24 cellular contexts compared by ENCODE assay signal in the genomic region with DNA sequence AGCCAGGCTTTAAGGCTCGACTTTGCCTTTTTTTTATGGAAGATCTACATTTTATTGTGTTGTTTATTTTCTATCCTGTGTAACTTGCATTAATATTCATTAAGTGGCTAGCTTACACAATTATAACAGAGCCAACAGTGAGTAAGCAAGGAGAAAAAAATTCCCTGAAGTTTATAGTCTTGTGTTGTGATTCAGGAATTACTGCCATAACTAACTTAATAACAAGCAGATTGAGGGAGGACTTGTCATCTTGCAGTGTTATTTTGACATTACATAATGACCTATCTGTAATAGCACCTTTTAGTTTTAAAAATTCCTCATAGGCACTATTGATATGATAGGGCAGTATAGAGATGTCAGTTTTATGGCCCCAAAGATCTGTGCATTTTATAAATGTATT.
"Had no signal": no experiment of that assay in that cellular context is flagged by ENCODE, and none has a peak within 500 bp of the region (broad histone marks: within the 10 kb centered on the region; RNA-seq: fewer than 3 reads in every experiment).

No MANE protein-coding gene starts in this region.

- H3K36me3 ChIP-seq: adrenal gland, lower lobe of right lung, uterus, WERI-Rb-1 had no signal

- DNase-seq: activated CD4-positive, alpha-beta T cell treated with anti-CD3 and anti-CD28 coated beads for 48 hours; activated CD4-positive, alpha-beta T cell treated with anti-CD3 and anti-CD28 coated beads, Interleukin-2, amount 50 U/mL, for 48 hours; activated CD8-positive, alpha-beta memory T cell treated with anti-CD3 and anti-CD28 coated beads for 24 hours; activated effector memory CD4-positive, alpha-beta T cell treated with Interleukin-2 at 50 U/mL for 16 hours; activated naive CD4-positive, alpha-beta T cell treated with anti-CD3 and anti-CD28 coated beads for 36 hours; activated naive CD8-positive, alpha-beta T cell treated with anti-CD3 and anti-CD28 coated beads for 36 hours; adrenal gland; aorta; body of pancreas; dermis blood vessel endothelial cell; effector CD4-positive, alpha-beta T cell; erythroblast; kidney glomerular epithelial cell; lower lobe of right lung; mesenchymal stem cell; natural killer cell; posterior cingulate gyrus; stimulated activated CD4-positive, alpha-beta T cell treated with anti-CD3 and anti-CD28 coated beads, Interleukin-4, amount 100 ng/mL, for 24 hours; stimulated activated naive CD8-positive, alpha-beta T cell treated with anti-CD3 and anti-CD28 coated beads, Interleukin-15, amount 100 ng/mL, for 72 hours; substantia nigra; T-helper 9 cell; uterus; WERI-Rb-1 had no signal

- H3K9me3 ChIP-seq: adrenal gland, body of pancreas, lower lobe of right lung, uterus had no signal

- H3K4me3 ChIP-seq: adrenal gland, body of pancreas, lower lobe of right lung, skin epidermis, uterus had no signal

- H3K27ac ChIP-seq: adrenal gland, body of pancreas, lower lobe of right lung, skin epidermis, uterus, WERI-Rb-1 had no signal
